Comparison of ENCODE assay signal across 17 cellular contexts in the genomic region with DNA sequence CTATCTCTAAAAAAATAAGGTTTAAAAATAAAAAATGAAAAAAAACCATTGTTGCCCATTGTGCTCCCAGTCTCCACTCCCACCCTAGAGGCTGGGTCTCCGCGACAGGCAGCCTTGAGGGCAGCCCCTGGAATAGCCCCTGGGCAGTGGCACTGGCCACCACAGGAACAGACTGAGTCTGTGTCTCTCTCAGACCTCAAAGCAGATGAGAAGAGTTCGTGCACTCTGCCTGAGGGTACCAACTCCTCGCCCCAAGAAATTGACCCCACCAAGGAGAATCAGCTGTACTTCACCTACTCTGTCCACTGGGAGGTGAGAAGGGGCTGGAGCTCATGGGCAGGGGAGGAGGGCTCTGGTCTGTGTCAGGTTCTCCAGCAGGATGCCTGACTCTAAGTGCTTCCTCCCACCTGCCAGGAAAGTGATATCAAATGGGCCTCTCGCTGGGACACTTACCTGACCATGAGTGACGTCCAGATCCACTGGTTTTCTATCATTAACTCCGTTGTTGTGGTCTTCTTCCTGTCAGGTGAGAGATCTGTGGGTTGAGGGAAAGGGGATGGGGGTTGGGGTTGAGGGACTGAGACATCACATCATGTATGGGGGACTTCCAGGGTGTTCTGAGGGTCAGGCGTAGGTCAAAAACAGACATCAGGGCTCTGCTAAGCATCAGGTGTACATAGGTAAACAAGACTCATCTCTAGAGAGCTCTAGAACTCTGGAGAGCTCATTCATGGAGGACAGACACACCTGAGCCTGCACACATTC. TPM values are rescaled to one million over a fixed set of nuclear protein-coding genes. Genes with fewer than 3 reads are reported as not detected.
DNase-seq lines count a peak whose midpoint lies in the region; ATAC-seq and TF ChIP-seq lines count a peak whose summit lies in the region.
"Had no signal": no experiment of that assay in that cellular context is flagged by ENCODE, and none has a peak within 500 bp of the region (broad histone marks: within the 10 kb centered on the region; RNA-seq: fewer than 3 reads in every experiment).

No MANE protein-coding gene starts in this region.

- no peaks in the 10 kb centered on the region for H3K9me3 ChIP-seq in T-helper 17 cell (ENCODE audit: control insufficient read depth, low read length, poor library complexity, severe bottlenecking)

- H3K27ac Mint-ChIP-seq in activated CD8-positive, alpha-beta memory T cell treated with anti-CD3 and anti-CD28 coated beads, Interleukin-2, amount 10 ng/mL, durations not matched to agents 7 days and 5 days: peak overlapping the region; percentile 10
- H3K27ac Mint-ChIP-seq in T-helper 17 cell: peak overlapping the region; percentile 72
- H3K27ac Mint-ChIP-seq: B cell had no signal

- no peak for ATAC-seq in activated CD8-positive, alpha-beta memory T cell treated with anti-CD3 and anti-CD28 coated beads, Interleukin-2, amount 10 ng/mL, durations not matched to agents 7 days and 5 days
- ATAC-seq in T-helper 17 cell: no peak
- no peak for ATAC-seq in sciatic nerve

- H3K9me3 Mint-ChIP-seq in activated CD8-positive, alpha-beta memory T cell treated with anti-CD3 and anti-CD28 coated beads, Interleukin-2, amount 10 ng/mL, durations not matched to agents 7 days and 5 days (ENCODE audit: low read depth): no peaks in the 10 kb centered on the region

- no peaks in the 10 kb centered on the region for H3K27me3 Mint-ChIP-seq in activated CD8-positive, alpha-beta memory T cell treated with anti-CD3 and anti-CD28 coated beads, Interleukin-2, amount 10 ng/mL, durations not matched to agents 7 days and 5 days
- no peaks in the 10 kb centered on the region for H3K27me3 Mint-ChIP-seq in T-helper 17 cell
- H3K27me3 Mint-ChIP-seq: B cell; CD4-positive, alpha-beta memory T cell had no signal

- in situ Hi-C loops in GM13977 (cut with MboI; ENCODE audit: low pct_unique_long_range_greater_than_20kb, low sequenced_read_pairs, unreplicated experiment): no loop called here

- H3K4me3 Mint-ChIP-seq in activated CD8-positive, alpha-beta memory T cell treated with anti-CD3 and anti-CD28 coated beads, Interleukin-2, amount 10 ng/mL, durations not matched to agents 7 days and 5 days: no peak overlapping the region
- H3K4me3 Mint-ChIP-seq in T-helper 17 cell: no peak overlapping the region
- H3K4me3 Mint-ChIP-seq: B cell; CD4-positive, alpha-beta memory T cell had no signal

- no peaks in the 10 kb centered on the region for H3K4me1 Mint-ChIP-seq in activated CD8-positive, alpha-beta memory T cell treated with anti-CD3 and anti-CD28 coated beads, Interleukin-2, amount 10 ng/mL, durations not matched to agents 7 days and 5 days
- no peaks in the 10 kb centered on the region for H3K4me1 Mint-ChIP-seq in T-helper 17 cell
- H3K4me1 Mint-ChIP-seq: B cell; CD4-positive, alpha-beta memory T cell had no signal

- CTCF ChIA-PET in activated CD8-positive, alpha-beta memory T cell treated with anti-CD3 and anti-CD28 coated beads, Interleukin-2, amount 10 ng/mL, durations not matched to agents 7 days and 5 days (lab: Charles Lee): no interaction called here

- no peak for TF ChIP-seq CTCF in GM13977 (IDR thresholded peaks at IDR 0.05; ENCODE audit: extremely low read depth, insufficient read depth, missing control alignments)

- DNase-seq in activated CD8-positive, alpha-beta memory T cell treated with anti-CD3 and anti-CD28 coated beads, Interleukin-2, amount 10 ng/mL, durations not matched to agents 7 days and 5 days: no peak
- no peak for DNase-seq in activated CD8-positive, alpha-beta memory T cell treated with anti-CD3 and anti-CD28 coated beads, Interleukin-2, amount 50 U/mL, for 48 hours
- DNase-seq in DMS53 treated with DMSO at 0.1 percent for 48 hours (lab: John Stamatoyannopoulos, UW; ENCODE audit: unreplicated experiment) (peak; percentile 96), T-helper 17 cell (no peak), sciatic nerve (ENCODE audit: low spot score) (peak; percentile 19), activated gamma-delta T cell treated with Interleukin-2 at 50 U/mL for 16 hours (no peak), DMS 273 treated with DMSO at 0.1 percent for 48 hours (lab: John Stamatoyannopoulos, UW) (no peak), GM13977 (ENCODE audit: low spot score) (no peak)
- DNase-seq: Calu3; CD4-positive, alpha-beta memory T cell; DMS79 treated with DMSO at 0.1 percent for 48 hours; NCI-H1417; NCI-H187 treated with DMSO at 0.1 percent for 48 hours; NCI-H69; NK-92 treated with Interleukin-12 subunit alpha and Interleukin-12 subunit beta, amount 100 ng/mL, for 24 hours; SIG-M5 had no signal

- intact Hi-C loops in sciatic nerve (cut with DNase I): no loop called here

- H3K36me3 Mint-ChIP-seq in activated CD8-positive, alpha-beta memory T cell treated with anti-CD3 and anti-CD28 coated beads, Interleukin-2, amount 10 ng/mL, durations not matched to agents 7 days and 5 days: peaks cover 46% of the 10 kb centered on the region
- H3K36me3 Mint-ChIP-seq in T-helper 17 cell (ENCODE audit: low read depth): peaks cover 15% of the 10 kb centered on the region

RNA-seq across cellular contexts. Expression of gene TM9SF4, which starts 35.6 kb away (rescaled TPM):
- 10 to 100 TPM; 35.7 to 39.1 TPM for total RNA-seq in activated CD8-positive, alpha-beta memory T cell treated with anti-CD3 and anti-CD28 coated beads, Interleukin-2, amount 10 ng/mL, durations not matched to agents 7 days and 5 days
- total RNA-seq in T-helper 17 cell (10 to 100 TPM; 41.2 to 42.4 TPM), sciatic nerve (42.9 TPM)

Comparison
In these comparisons a context has a peak if more than half of its experiments do, and no peak if none do; other contexts are left out.
1. DNase-seq: peak in DMS53 treated with DMSO at 0.1 percent for 48 hours (single experiment) and sciatic nerve (single experiment); none in activated CD8-positive, alpha-beta memory T cell treated with anti-CD3 and anti-CD28 coated beads, Interleukin-2, amount 10 ng/mL, durations not matched to agents 7 days and 5 days (single experiment), activated CD8-positive, alpha-beta memory T cell treated with anti-CD3 and anti-CD28 coated beads, Interleukin-2, amount 50 U/mL, for 48 hours (single experiment), T-helper 17 cell (0 of 3), activated gamma-delta T cell treated with Interleukin-2 at 50 U/mL for 16 hours (single experiment), DMS 273 treated with DMSO at 0.1 percent for 48 hours (single experiment) and GM13977 (single experiment).